ENCODE assay signal across 1 cellular context in genomic region chrX:129777218-129777768, GRCh38.
TF ChIP-seq lines count a peak whose summit lies in the region.

No MANE protein-coding gene starts in this region.

TF ChIP-seq in GM12878, 131 proteins besides CTCF, POLR2A, EP300 and RAD21 (continued from another document and continues in another):
- TF ChIP-seq YY1 (IDR thresholded peaks at IDR 0.05; ENCODE audit: low read depth, low read length) (no peak), MEF2A (IDR thresholded peaks at IDR 0.05; ENCODE audit: insufficient read depth, low read depth, low read length) (no peak), RELB (IDR thresholded peaks at IDR 0.05; ENCODE audit: low read depth) (no peak), REST (IDR thresholded peaks at IDR 0.05; ENCODE audit: low read depth, low read length) (no peak), IRF3 (IDR thresholded peaks at IDR 0.05) (no peak), EZH2 (IDR thresholded peaks at IDR 0.05; ENCODE audit: borderline replicate concordance, control insufficient read depth, low read depth, low read length) (no peak), ETV6 (conservative IDR thresholded peaks at IDR 0.05 in 1 of 2, IDR thresholded peaks at IDR 0.05 in 1 of 2; ENCODE audit: borderline replicate concordance in 1 of 2, low read depth in 1 of 2) (peak in 1 of 2 experiments; percentile 83; a peak in 2 of 4 replicates), RUNX3 (IDR thresholded peaks at IDR 0.05; ENCODE audit: low read length) (no peak), SREBF1 (IDR thresholded peaks at IDR 0.05; ENCODE audit: low read length) (no peak), GABPA (IDR thresholded peaks at IDR 0.05; ENCODE audit: low read depth) (no peak), ATF7 (IDR thresholded peaks at IDR 0.05; ENCODE audit: low read depth) (0 out of 2 replicates have a peak, but pooled peaks have one; percentile 30), BCL11A (IDR thresholded peaks at IDR 0.05; ENCODE audit: low read depth, low read length) (0 out of 2 replicates have a peak, but pooled peaks have one; percentile 12), POLR2AphosphoS2 (IDR thresholded peaks at IDR 0.05; ENCODE audit: low read depth, low read length) (no peak), POLR2AphosphoS5 (IDR thresholded peaks at IDR 0.05; ENCODE audit: low read length) (peak; percentile 47; the same call in 1 of the 2 replicates), TBL1XR1 (IDR thresholded peaks at IDR 0.05; ENCODE audit: low read depth, low read length) (no peak), EED (IDR thresholded peaks at IDR 0.05; ENCODE audit: low read depth) (peak; percentile 82), HDGF (IDR thresholded peaks at IDR 0.05) (0 out of 2 replicates have a peak, but pooled peaks have one; percentile 60), MAX (IDR thresholded peaks at IDR 0.05; ENCODE audit: low read depth, low read length) (no peak), MEF2B (IDR thresholded peaks at IDR 0.05; ENCODE audit: partially characterized antibody, poor library complexity, severe bottlenecking) (no peak), MTA3 (IDR thresholded peaks at IDR 0.05; ENCODE audit: borderline replicate concordance, low read length) (no peak), JUNB (IDR thresholded peaks at IDR 0.05) (no peak), STAT1 (conservative IDR thresholded peaks at IDR 0.05) (no peak), CBFB (IDR thresholded peaks at IDR 0.05; ENCODE audit: low read depth) (peak; percentile 76), E2F8 (IDR thresholded peaks at IDR 0.05; ENCODE audit: low read depth, partially characterized antibody) (no peak), SREBF2 (IDR thresholded peaks at IDR 0.05; ENCODE audit: low read length) (no peak), CBX3 (IDR thresholded peaks at IDR 0.05; ENCODE audit: borderline replicate concordance, low read depth) (no peak), USF2 (IDR thresholded peaks at IDR 0.05; ENCODE audit: borderline replicate concordance, low read depth, low read length) (no peak), IRF4 (IDR thresholded peaks at IDR 0.05; ENCODE audit: low read depth, low read length) (no peak), RELA (IDR thresholded peaks at IDR 0.05; ENCODE audit: borderline replicate concordance, partially characterized antibody) (no peak)
- TF ChIP-seq, protein P1, sequence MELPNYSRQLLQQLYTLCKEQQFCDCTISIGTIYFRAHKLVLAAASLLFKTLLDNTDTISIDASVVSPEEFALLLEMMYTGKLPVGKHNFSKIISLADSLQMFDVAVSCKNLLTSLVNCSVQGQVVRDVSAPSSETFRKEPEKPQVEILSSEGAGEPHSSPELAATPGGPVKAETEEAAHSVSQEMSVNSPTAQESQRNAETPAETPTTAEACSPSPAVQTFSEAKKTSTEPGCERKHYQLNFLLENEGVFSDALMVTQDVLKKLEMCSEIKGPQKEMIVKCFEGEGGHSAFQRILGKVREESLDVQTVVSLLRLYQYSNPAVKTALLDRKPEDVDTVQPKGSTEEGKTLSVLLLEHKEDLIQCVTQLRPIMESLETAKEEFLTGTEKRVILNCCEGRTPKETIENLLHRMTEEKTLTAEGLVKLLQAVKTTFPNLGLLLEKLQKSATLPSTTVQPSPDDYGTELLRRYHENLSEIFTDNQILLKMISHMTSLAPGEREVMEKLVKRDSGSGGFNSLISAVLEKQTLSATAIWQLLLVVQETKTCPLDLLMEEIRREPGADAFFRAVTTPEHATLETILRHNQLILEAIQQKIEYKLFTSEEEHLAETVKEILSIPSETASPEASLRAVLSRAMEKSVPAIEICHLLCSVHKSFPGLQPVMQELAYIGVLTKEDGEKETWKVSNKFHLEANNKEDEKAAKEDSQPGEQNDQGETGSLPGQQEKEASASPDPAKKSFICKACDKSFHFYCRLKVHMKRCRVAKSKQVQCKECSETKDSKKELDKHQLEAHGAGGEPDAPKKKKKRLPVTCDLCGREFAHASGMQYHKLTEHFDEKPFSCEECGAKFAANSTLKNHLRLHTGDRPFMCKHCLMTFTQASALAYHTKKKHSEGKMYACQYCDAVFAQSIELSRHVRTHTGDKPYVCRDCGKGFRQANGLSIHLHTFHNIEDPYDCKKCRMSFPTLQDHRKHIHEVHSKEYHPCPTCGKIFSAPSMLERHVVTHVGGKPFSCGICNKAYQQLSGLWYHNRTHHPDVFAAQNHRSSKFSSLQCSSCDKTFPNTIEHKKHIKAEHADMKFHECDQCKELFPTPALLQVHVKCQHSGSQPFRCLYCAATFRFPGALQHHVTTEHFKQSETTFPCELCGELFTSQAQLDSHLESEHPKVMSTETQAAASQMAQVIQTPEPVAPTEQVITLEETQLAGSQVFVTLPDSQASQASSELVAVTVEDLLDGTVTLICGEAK (IDR thresholded peaks at IDR 0.05; ENCODE audit: borderline replicate concordance), result no peak
- TF ChIP-seq, protein P2, sequence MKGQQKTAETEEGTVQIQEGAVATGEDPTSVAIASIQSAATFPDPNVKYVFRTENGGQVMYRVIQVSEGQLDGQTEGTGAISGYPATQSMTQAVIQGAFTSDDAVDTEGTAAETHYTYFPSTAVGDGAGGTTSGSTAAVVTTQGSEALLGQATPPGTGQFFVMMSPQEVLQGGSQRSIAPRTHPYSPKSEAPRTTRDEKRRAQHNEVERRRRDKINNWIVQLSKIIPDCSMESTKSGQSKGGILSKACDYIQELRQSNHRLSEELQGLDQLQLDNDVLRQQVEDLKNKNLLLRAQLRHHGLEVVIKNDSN (IDR thresholded peaks at IDR 0.05; ENCODE audit: borderline replicate concordance, extremely low read length, insufficient read depth, low read depth, low read length), result no peak
- TF ChIP-seq, protein P3, sequence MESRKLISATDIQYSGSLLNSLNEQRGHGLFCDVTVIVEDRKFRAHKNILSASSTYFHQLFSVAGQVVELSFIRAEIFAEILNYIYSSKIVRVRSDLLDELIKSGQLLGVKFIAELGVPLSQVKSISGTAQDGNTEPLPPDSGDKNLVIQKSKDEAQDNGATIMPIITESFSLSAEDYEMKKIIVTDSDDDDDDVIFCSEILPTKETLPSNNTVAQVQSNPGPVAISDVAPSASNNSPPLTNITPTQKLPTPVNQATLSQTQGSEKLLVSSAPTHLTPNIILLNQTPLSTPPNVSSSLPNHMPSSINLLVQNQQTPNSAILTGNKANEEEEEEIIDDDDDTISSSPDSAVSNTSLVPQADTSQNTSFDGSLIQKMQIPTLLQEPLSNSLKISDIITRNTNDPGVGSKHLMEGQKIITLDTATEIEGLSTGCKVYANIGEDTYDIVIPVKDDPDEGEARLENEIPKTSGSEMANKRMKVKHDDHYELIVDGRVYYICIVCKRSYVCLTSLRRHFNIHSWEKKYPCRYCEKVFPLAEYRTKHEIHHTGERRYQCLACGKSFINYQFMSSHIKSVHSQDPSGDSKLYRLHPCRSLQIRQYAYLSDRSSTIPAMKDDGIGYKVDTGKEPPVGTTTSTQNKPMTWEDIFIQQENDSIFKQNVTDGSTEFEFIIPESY (IDR thresholded peaks at IDR 0.05), result no peak
- TF ChIP-seq, protein P4, sequence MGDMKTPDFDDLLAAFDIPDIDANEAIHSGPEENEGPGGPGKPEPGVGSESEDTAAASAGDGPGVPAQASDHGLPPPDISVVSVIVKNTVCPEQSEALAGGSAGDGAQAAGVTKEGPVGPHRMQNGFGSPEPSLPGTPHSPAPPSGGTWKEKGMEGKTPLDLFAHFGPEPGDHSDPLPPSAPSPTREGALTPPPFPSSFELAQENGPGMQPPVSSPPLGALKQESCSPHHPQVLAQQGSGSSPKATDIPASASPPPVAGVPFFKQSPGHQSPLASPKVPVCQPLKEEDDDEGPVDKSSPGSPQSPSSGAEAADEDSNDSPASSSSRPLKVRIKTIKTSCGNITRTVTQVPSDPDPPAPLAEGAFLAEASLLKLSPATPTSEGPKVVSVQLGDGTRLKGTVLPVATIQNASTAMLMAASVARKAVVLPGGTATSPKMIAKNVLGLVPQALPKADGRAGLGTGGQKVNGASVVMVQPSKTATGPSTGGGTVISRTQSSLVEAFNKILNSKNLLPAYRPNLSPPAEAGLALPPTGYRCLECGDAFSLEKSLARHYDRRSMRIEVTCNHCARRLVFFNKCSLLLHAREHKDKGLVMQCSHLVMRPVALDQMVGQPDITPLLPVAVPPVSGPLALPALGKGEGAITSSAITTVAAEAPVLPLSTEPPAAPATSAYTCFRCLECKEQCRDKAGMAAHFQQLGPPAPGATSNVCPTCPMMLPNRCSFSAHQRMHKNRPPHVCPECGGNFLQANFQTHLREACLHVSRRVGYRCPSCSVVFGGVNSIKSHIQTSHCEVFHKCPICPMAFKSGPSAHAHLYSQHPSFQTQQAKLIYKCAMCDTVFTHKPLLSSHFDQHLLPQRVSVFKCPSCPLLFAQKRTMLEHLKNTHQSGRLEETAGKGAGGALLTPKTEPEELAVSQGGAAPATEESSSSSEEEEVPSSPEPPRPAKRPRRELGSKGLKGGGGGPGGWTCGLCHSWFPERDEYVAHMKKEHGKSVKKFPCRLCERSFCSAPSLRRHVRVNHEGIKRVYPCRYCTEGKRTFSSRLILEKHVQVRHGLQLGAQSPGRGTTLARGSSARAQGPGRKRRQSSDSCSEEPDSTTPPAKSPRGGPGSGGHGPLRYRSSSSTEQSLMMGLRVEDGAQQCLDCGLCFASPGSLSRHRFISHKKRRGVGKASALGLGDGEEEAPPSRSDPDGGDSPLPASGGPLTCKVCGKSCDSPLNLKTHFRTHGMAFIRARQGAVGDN (IDR thresholded peaks at IDR 0.05), result peak; percentile 100
